In the genomic region with DNA sequence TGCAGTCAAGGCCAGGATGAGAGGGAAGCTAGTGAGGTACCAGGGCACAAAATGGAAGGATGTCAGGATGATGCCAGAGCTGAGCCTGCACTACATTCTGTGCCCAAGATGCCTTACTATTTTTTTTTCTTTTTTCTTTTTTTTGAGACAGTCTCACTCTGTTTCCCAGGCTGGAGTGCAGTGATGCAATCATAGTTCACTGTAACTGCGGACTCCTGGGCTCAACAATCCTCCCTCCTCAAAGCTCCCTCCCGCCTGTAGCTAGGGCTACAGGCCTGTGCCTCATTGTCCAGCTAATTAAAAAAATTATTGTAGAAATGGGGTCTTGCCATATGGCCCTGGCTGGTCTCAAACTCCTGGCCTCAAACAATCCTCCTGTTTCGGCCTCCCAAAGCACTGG, we compare ENCODE assay signal across 34 cellular contexts. TPM values are rescaled to one million over a fixed set of nuclear protein-coding genes. Genes with fewer than 3 reads are reported as not detected.
"Had no signal": no experiment of that assay in that cellular context is flagged by ENCODE, and none has a peak within 500 bp of the region (broad histone marks: within the 10 kb centered on the region; RNA-seq: fewer than 3 reads in every experiment).

No MANE protein-coding gene starts in this region.

- FAIRE-seq: colon had no signal

- H3K27ac ChIP-seq: body of pancreas, esophagus muscularis mucosa, foreskin keratinocyte, gastrocnemius medialis, heart left ventricle had no signal

- ATAC-seq: activated naive CD4-positive, alpha-beta T cell treated with anti-CD3 and anti-CD28 coated beads, Interleukin-2, amount 50 U/mL, for 72 hours; activated T-cell treated with anti-CD3 and anti-CD28 coated beads, Interleukin-2, amount 50 U/mL, for 72 hours; activated T-helper 17 cell treated with anti-CD3 and anti-CD28 coated beads, Interleukin-2, amount 50 U/mL, for 72 hours; body of pancreas; effector memory CD8-positive, alpha-beta T cell; foreskin keratinocyte; gastrocnemius medialis; heart left ventricle; WTC11 had no signal

- H3K36me3 ChIP-seq: esophagus muscularis mucosa, gastrocnemius medialis, heart left ventricle had no signal

- H3K4me3 ChIP-seq: body of pancreas, esophagus muscularis mucosa, gastrocnemius medialis, heart left ventricle had no signal

- H3K27me3 ChIP-seq: body of pancreas, gastrocnemius medialis, heart left ventricle had no signal

- DNase-seq: activated CD4-positive, alpha-beta memory T cell treated with anti-CD3 and anti-CD28 coated beads, Interleukin-2, amount 10 ng/mL, durations not matched to agents 7 days and 5 days; activated CD4-positive, alpha-beta T cell treated with anti-CD3 and anti-CD28 coated beads for 1 hour; activated CD4-positive, alpha-beta T cell treated with anti-CD3 and anti-CD28 coated beads for 4 hours; activated CD4-positive, alpha-beta T cell treated with anti-CD3 and anti-CD28 coated beads, Interleukin-2, amount 10 ng/mL, durations not matched to agents 7 days and 5 days; activated CD4-positive, alpha-beta T cell treated with anti-CD3 and anti-CD28 coated beads, Interleukin-2, amount 50 U/mL, for 4 hours; activated CD8-positive, alpha-beta memory T cell treated with anti-CD3 and anti-CD28 coated beads, Interleukin-2, amount 50 U/mL, for 48 hours; activated effector memory CD4-positive, alpha-beta T cell treated with Interleukin-2 at 50 U/mL for 16 hours; activated gamma-delta T cell treated with Interleukin-2 at 50 U/mL for 16 hours; activated naive CD4-positive, alpha-beta T cell treated with anti-CD3 and anti-CD28 coated beads for 36 hours; activated naive CD8-positive, alpha-beta T cell treated with anti-CD3 and anti-CD28 coated beads, Interleukin-2, amount 10 ng/mL, durations not matched to agents 7 days and 5 days; activated T-cell treated with anti-CD3 and anti-CD28 coated beads for 4 hours; activated T-cell treated with anti-CD3 and anti-CD28 coated beads, Interleukin-2, amount 50 U/mL, for 24 hours; activated T-cell treated with anti-CD3 and anti-CD28 coated beads, Interleukin-2, amount 50 U/mL, for 72 hours; amygdala; aorta; body of pancreas; caudate nucleus; cortex of kidney; dermis blood vessel endothelial cell; effector CD4-positive, alpha-beta T cell; effector memory CD8-positive, alpha-beta T cell; erythroblast; foreskin keratinocyte; gastrocnemius medialis; glutamatergic neuron; heart left ventricle; hypothalamus; T-helper 2 cell had no signal

- H3K4me1 ChIP-seq: foreskin keratinocyte had no signal

- H3K9me3 ChIP-seq: body of pancreas, esophagus muscularis mucosa, gastrocnemius medialis, heart left ventricle had no signal

RNA-seq across cellular contexts. Expression of gene EXOC3L4, which starts 55.3 kb away (rescaled TPM):
- total RNA-seq: activated CD4-positive, alpha-beta memory T cell treated with anti-CD3 and anti-CD28 coated beads, Interleukin-2, amount 10 ng/mL, durations not matched to agents 7 days and 5 days; activated CD4-positive, alpha-beta T cell treated with anti-CD3 and anti-CD28 coated beads, Interleukin-2, amount 10 ng/mL, durations not matched to agents 7 days and 5 days; activated naive CD4-positive, alpha-beta T cell treated with anti-CD3 and anti-CD28 coated beads for 36 hours; activated naive CD4-positive, alpha-beta T cell treated with anti-CD3 and anti-CD28 coated beads, Interleukin-2, amount 50 U/mL, for 72 hours; activated naive CD8-positive, alpha-beta T cell treated with anti-CD3 and anti-CD28 coated beads, Interleukin-2, amount 10 ng/mL, durations not matched to agents 7 days and 5 days; activated T-cell treated with anti-CD3 and anti-CD28 coated beads, Interleukin-2, amount 50 U/mL, for 72 hours; activated T-helper 17 cell treated with anti-CD3 and anti-CD28 coated beads, Interleukin-2, amount 50 U/mL, for 72 hours; chondrocyte; dermis blood vessel endothelial cell; foreskin keratinocyte had no signal
- polyA plus RNA-seq: foreskin keratinocyte had no signal
